Comparison of ENCODE assay signal across 9 cellular contexts in genomic region chr2:12720181-12720580, GRCh38. TPM values are rescaled to one million over a fixed set of nuclear protein-coding genes. Genes with fewer than 3 reads are reported as not detected.
DNase-seq lines count a peak whose midpoint lies in the region; ATAC-seq, FAIRE-seq and TF ChIP-seq lines count a peak whose summit lies in the region.
"Had no signal": no experiment of that assay in that cellular context is flagged by ENCODE, and none has a peak within 500 bp of the region (broad histone marks: within the 10 kb centered on the region; RNA-seq: fewer than 3 reads in every experiment).

No MANE protein-coding gene starts in this region.

- H3K4me1 ChIP-seq in DOHH2 (ENCODE audit: control insufficient read depth, low read length) (peaks cover 72% of the 10 kb centered on the region), PC-3 (ENCODE audit: insufficient read depth, low read length) (peaks cover 36% of the 10 kb centered on the region), H1 (replicated peaks in 1 of 4; ENCODE audit: control insufficient read depth in 3 of 4, insufficient read depth in 4 of 4, low read length in 3 of 4) (peaks cover 4 to 11% (median 9%) of the 10 kb centered on the region in 4 experiments; a peak in 6 of 7 replicates), small intestine (ENCODE audit: control insufficient read depth in 2 of 2, insufficient read depth in 1 of 2, low read depth in 1 of 2, low read length in 1 of 2) (peaks cover 0 to 9% of the 10 kb centered on the region in 2 donors)

- no peak overlapping the region for H3K23ac ChIP-seq in H1 (ENCODE audit: insufficient read length)

- H3K56ac ChIP-seq in H1 (replicated peaks; ENCODE audit: insufficient read length, low read depth, low read length), result no peak overlapping the region

- H2BK12ac ChIP-seq in H1 (ENCODE audit: low read depth, low read length), result no peak overlapping the region

- no peaks in the 10 kb centered on the region for H3K27me3 Mint-ChIP-seq in osteocyte (ENCODE audit: unreplicated experiment)

- peaks cover 3% of the 10 kb centered on the region; the same call in 1 of the 2 replicates for H3K23me2 ChIP-seq in H1 (ENCODE audit: low read depth, low read length)

- no peak for TF ChIP-seq EP300 in H1 (IDR thresholded peaks at IDR 0.05; ENCODE audit: borderline replicate concordance in 1 of 2, low read depth in 2 of 2, low read length in 2 of 2)

- H3K36me3 ChIP-seq in DOHH2 (ENCODE audit: control insufficient read depth, low read length) (peaks cover 64% of the 10 kb centered on the region), PC-3 (ENCODE audit: low read depth, low read length) (peaks cover 18% of the 10 kb centered on the region; the same call in 1 of the 2 replicates), H1 (ENCODE audit: control insufficient read depth in 2 of 4, insufficient read depth in 4 of 4, low read length in 3 of 4) (peaks cover 5 to 20% (median 18%) of the 10 kb centered on the region in 4 experiments; a peak in 7 of 8 replicates), small intestine (ENCODE audit: control insufficient read depth in 2 of 2, insufficient read depth in 2 of 2, low read length in 2 of 2) (peaks cover 0 to 2% of the 10 kb centered on the region in 2 donors)

- no peak overlapping the region for H3K18ac ChIP-seq in H1 (ENCODE audit: extremely low read depth, low read length)

- no peak for ATAC-seq in PC-3
- ATAC-seq in HG02588 (IDR thresholded peaks at IDR 0.05; ENCODE audit: unreplicated experiment), result no peak

- H3K4me1 Mint-ChIP-seq in osteocyte (ENCODE audit: unreplicated experiment), result peaks cover 56% of the 10 kb centered on the region

- intact Hi-C loops in PC-3 (cut with micrococcal nuclease), result loop anchor here (1.0 kb wide), 2 partner anchors 211 to 287 kb away; no protein-coding TSS in a partner anchor

- peaks cover 10% of the 10 kb centered on the region for H3F3A ChIP-seq in DOHH2 (ENCODE audit: control insufficient read depth, insufficient read depth)
- peaks cover 6% of the 10 kb centered on the region for H3F3A ChIP-seq in PC-3 (ENCODE audit: low read length, unreplicated experiment)

- H3K9ac ChIP-seq in PC-3 (ENCODE audit: low read length), result peak overlapping the region; percentile 94
- no peak overlapping the region for H3K9ac ChIP-seq in H1 (replicated peaks in 1 of 4; ENCODE audit: extremely low read depth in 1 of 4, low read depth in 3 of 4, low read length in 3 of 4)

- H2AFZ ChIP-seq in PC-3 (ENCODE audit: low read length), result no peak overlapping the region
- no peak overlapping the region for H2AFZ ChIP-seq in H1 (ENCODE audit: low read length)

- H3K27ac ChIP-seq in DOHH2 (ENCODE audit: low read depth, low read length) (peak overlapping the region; percentile 25; the same call in 1 of the 2 replicates), PC-3 (ENCODE audit: low read length) (peak overlapping the region; percentile 77; the same call in 1 of the 2 replicates), H1 (ENCODE audit: low read depth, low read length) (no peak overlapping the region), small intestine (ENCODE audit: low read depth in 1 of 2, low read length in 1 of 2) (peak overlapping the region in 1 of 2 donors; percentile 32)

- H3K27ac Mint-ChIP-seq in osteocyte (ENCODE audit: unreplicated experiment), result peak overlapping the region; percentile 97

- H3K4ac ChIP-seq in H1 (replicated peaks; ENCODE audit: insufficient read length, low read depth, low read length), result no peak overlapping the region

- TF ChIP-seq CTCF in DOHH2 (IDR thresholded peaks at IDR 0.05; ENCODE audit: low read depth, low read length, poor library complexity, severe bottlenecking) (no peak), PC-3 (conservative IDR thresholded peaks at IDR 0.05; ENCODE audit: low read depth, low read length) (no peak), H1 (IDR thresholded peaks at IDR 0.05; ENCODE audit: control extremely low read depth in 1 of 3, insufficient read depth in 1 of 3, low read depth in 1 of 3, low read length in 3 of 3) (no peak), osteocyte (IDR thresholded peaks at IDR 0.05) (no peak), GM10248 (IDR thresholded peaks at IDR 0.05; ENCODE audit: control extremely low read depth, extremely low read depth, low read depth, missing control alignments) (no peak)

- no peak for FAIRE-seq in H1 (lab: Jason Lieb, UNC)
- FAIRE-seq in small intestine (lab: Jason Lieb, UNC), result no peak

- H4K5ac ChIP-seq in H1 (ENCODE audit: insufficient read length, low read depth, low read length), result no peak overlapping the region

- no peak overlapping the region for H3K14ac ChIP-seq in H1 (ENCODE audit: insufficient read length)

- no peaks in the 10 kb centered on the region for H3K9me3 Mint-ChIP-seq in osteocyte (ENCODE audit: unreplicated experiment)

- H2BK15ac ChIP-seq in H1 (ENCODE audit: low read length), result no peak overlapping the region

- peak overlapping the region; percentile 99 for H3K4me3 Mint-ChIP-seq in osteocyte (ENCODE audit: unreplicated experiment)

- H2BK5ac ChIP-seq in H1 (ENCODE audit: low read depth, low read length), result no peak overlapping the region

- no peak overlapping the region for H2BK120ac ChIP-seq in H1 (replicated peaks; ENCODE audit: low read depth, low read length)

- peaks cover 86% of the 10 kb centered on the region for H3K79me2 ChIP-seq in DOHH2 (ENCODE audit: control insufficient read depth, low read length)
- peaks cover 83% of the 10 kb centered on the region for H3K79me2 ChIP-seq in PC-3 (ENCODE audit: low read length)
- peaks cover 15 to 75% of the 10 kb centered on the region in 2 experiments for H3K79me2 ChIP-seq in H1 (ENCODE audit: control insufficient read depth in 1 of 2, insufficient read depth in 2 of 2, low read length in 2 of 2)

- 63% methylated on average over 1 of the region's 1 CpG; no CpG with 5 or more reads in 1 of the 2 experiments for WGBS in H1 (ENCODE audit: extremely low coverage in 1 of 2, insufficient coverage in 1 of 2, insufficient read length in 1 of 2, insufficient replicate concordance in 2 of 2, low coverage in 1 of 2, low lambda C conversion rate in 2 of 2, missing lambda C conversion rate in 1 of 2), 2 experiments
- WGBS in small intestine, 3 donors, result 20 to 39% (median 35%) methylated on average over 1 of the region's 1 CpG

- H3K4me3 ChIP-seq in DOHH2 (ENCODE audit: low read length) (peak overlapping the region; percentile 79), PC-3 (ENCODE audit: low read length) (peak overlapping the region; percentile 95), H1 (ENCODE audit: extremely low read depth in 1 of 4, insufficient read depth in 2 of 4, low read depth in 3 of 4, low read length in 4 of 4) (peak overlapping the region; percentile 74 to 95 (median 83); a peak in 6 of 8 replicates), small intestine (ENCODE audit: low read depth in 1 of 2, low read length in 2 of 2) (peak overlapping the region in 1 of 2 donors; percentile 57)

- H2BK20ac ChIP-seq in H1 (ENCODE audit: low read length), result no peak overlapping the region

- no peak for TF ChIP-seq RAD21 in H1 (IDR thresholded peaks at IDR 0.05 in 1 of 2, conservative IDR thresholded peaks at IDR 0.05 in 1 of 2; ENCODE audit: low read depth in 2 of 2, low read length in 2 of 2)

- no peak overlapping the region for H4K8ac ChIP-seq in H1 (ENCODE audit: extremely low read depth, insufficient read depth, low read length)

- H3K9me2 ChIP-seq in DOHH2 (replicated peaks; ENCODE audit: control insufficient read depth, low read length) (no peaks in the 10 kb centered on the region), PC-3 (replicated peaks; ENCODE audit: low read length) (no peaks in the 10 kb centered on the region)

- DNase-seq in PC-3 (no peak), H1 (ENCODE audit: low read depth in 1 of 2, low spot score in 2 of 2) (no peak), osteocyte (ENCODE audit: extremely low spot score, unreplicated experiment) (no peak), GM10248 (ENCODE audit: extremely low spot score) (no peak), NCI-H146 (lab: John Stamatoyannopoulos, UW) (no peak), small intestine (no peak)
- DNase-seq: NCI-H748 treated with DMSO at 0.1 percent for 48 hours had no signal

- no peak for TF ChIP-seq POLR2A in H1 (IDR thresholded peaks at IDR 0.05; ENCODE audit: control extremely low read depth in 1 of 2, low read depth in 2 of 2, low read length in 2 of 2)

- POLR2A ChIA-PET in PC-3 (lab: Charles Lee; ENCODE audit: unreplicated experiment) (interaction anchor here (0.6 kb wide), 1 partner anchor 507 kb away, joined by 3 read pairs; no protein-coding TSS in a partner anchor), H1 (lab: Charles Lee; ENCODE audit: partially characterized antibody) (interaction anchor here (1.6 kb wide), 1 partner anchor 13 kb away, joined by 7 read pairs; no protein-coding TSS in a partner anchor), GM10248 (lab: Yijun Ruan, JAX) (no interaction called here)

- H3K27me3 ChIP-seq in DOHH2 (ENCODE audit: control insufficient read depth, low read length) (no peaks in the 10 kb centered on the region), PC-3 (ENCODE audit: low read length) (no peaks in the 10 kb centered on the region), H1 (replicated peaks in 1 of 4; ENCODE audit: control insufficient read depth in 3 of 4, extremely low read depth in 1 of 4, insufficient read depth in 3 of 4, low read length in 3 of 4) (no peaks in the 10 kb centered on the region), small intestine (ENCODE audit: control insufficient read depth in 2 of 2, insufficient read depth in 2 of 2, low read length in 2 of 2) (no peaks in the 10 kb centered on the region)

- H3K4me2 ChIP-seq in DOHH2 (ENCODE audit: low read length) (peak overlapping the region; percentile 89), PC-3 (ENCODE audit: low read length) (peak overlapping the region; percentile 83), H1 (ENCODE audit: insufficient read depth in 1 of 2, low read depth in 2 of 2, low read length in 2 of 2) (peak overlapping the region; percentile 68 to 83)

- no peak overlapping the region for H4K91ac ChIP-seq in H1 (replicated peaks; ENCODE audit: insufficient read length, low read length)

- H3K9me3 ChIP-seq in DOHH2 (ENCODE audit: control insufficient read depth, insufficient read depth, low read length) (no peaks in the 10 kb centered on the region), PC-3 (ENCODE audit: low read length) (no peaks in the 10 kb centered on the region), H1 (ENCODE audit: insufficient read depth in 2 of 2, low read depth in 1 of 2, low read length in 1 of 2) (no peaks in the 10 kb centered on the region), small intestine (ENCODE audit: control insufficient read depth, low read depth) (no peaks in the 10 kb centered on the region)

- H4K20me1 ChIP-seq in DOHH2 (ENCODE audit: control insufficient read depth, insufficient read depth, low read depth, low read length), result peaks cover 36% of the 10 kb centered on the region
- H4K20me1 ChIP-seq in PC-3 (ENCODE audit: low read length), result peaks cover 44% of the 10 kb centered on the region
- peaks cover 15 to 34% of the 10 kb centered on the region in 2 experiments for H4K20me1 ChIP-seq in H1 (replicated peaks in 1 of 2; ENCODE audit: control insufficient read depth in 1 of 2, insufficient read depth in 2 of 2, low read length in 2 of 2)

- CTCF ChIA-PET in PC-3 (lab: Charles Lee) (interaction anchor here (0.8 kb wide), 1 partner anchor 211 kb away, joined by 5 read pairs; no protein-coding TSS in a partner anchor), H1 (lab: Charles Lee; ENCODE audit: partially characterized antibody) (interaction anchor here (0.6 to 2.9 kb wide), 8 partner anchors 9 to 891 kb away, joined by 3 to 16 read pairs (median 4); no protein-coding TSS in a partner anchor), GM10248 (lab: Yijun Ruan, JAX) (interaction anchor here (1.1 kb wide), 2 partner anchors 9 to 17 kb away, joined by 3 read pairs; no protein-coding TSS in a partner anchor)

- no peak overlapping the region for H2AK5ac ChIP-seq in H1 (ENCODE audit: low read depth, low read length)

- BruUV-seq in PC-3 (replicated peaks; lab: Mats Ljungman, UMichigan), result no TSS peak

- peaks cover 3% of the 10 kb centered on the region; the same call in 1 of the 2 replicates for H3K79me1 ChIP-seq in H1 (ENCODE audit: low read depth, low read length)

- peaks cover 33% of the 10 kb centered on the region for H3K36me3 Mint-ChIP-seq in osteocyte (ENCODE audit: unreplicated experiment)

RNA-seq across cellular contexts. Expression of gene TRIB2, which starts 3.4 kb away (rescaled TPM):
- 35.2 and 51.8 TPM in 2 replicates for total RNA-seq in PC-3 (2014; rRNA removed)
- total RNA-seq in H1 (2021; fragmentation: NEBNext Ultra II Directional; extraction: Animal tissue kit (Norgen Biotek cat#: 25700)), result 57.0 and 57.3 TPM in 2 replicates
- polyA plus RNA-seq in H1 (2011; rRNA removed), result 40.8 and 55.1 TPM in 2 replicates
- 53.2 TPM for polyA plus RNA-seq in H1 (2011; cell fraction: cytosol; rRNA removed)
- 51.6 TPM for polyA plus RNA-seq in H1 (2011; cell fraction: nucleus; rRNA removed)
- 55.5 to 79.9 TPM (median 61.3 TPM) in 4 replicates for polyA plus RNA-seq in H1 (2012, experiment 1 of 2)
- polyA plus RNA-seq in H1 (2012, experiment 2 of 2), result 17.4 TPM
- 70.6 TPM for polyA plus RNA-seq in H1 (2013, experiment 1 of 2)
- 72.8 TPM for polyA plus RNA-seq in H1 (2013, experiment 2 of 2)
- 47.1 and 52.7 TPM in 2 replicates for polyA minus RNA-seq in H1 (2011; rRNA and poly(A)+ RNA removed)
- polyA minus RNA-seq in H1 (2011; cell fraction: cytosol; rRNA and poly(A)+ RNA removed), result 51.4 TPM
- polyA minus RNA-seq in H1 (2011; cell fraction: nucleus; rRNA and poly(A)+ RNA removed), result 65.9 TPM
- 142 and 146 TPM in 2 replicates for total RNA-seq in osteocyte
- 10 to 100 TPM in 2 of 3 donors, 1 to 10 TPM in 1; 7.3 to 20.1 (median 17.2) TPM for polyA plus RNA-seq in small intestine
